ENCODE assay signal across 31 cellular contexts in genomic region chr6:21773199-21773974, GRCh38.
DNase-seq lines count a peak whose midpoint lies in the region; ATAC-seq and TF ChIP-seq lines count a peak whose summit lies in the region.
"Had no signal": no experiment of that assay in that cellular context is flagged by ENCODE, and none has a peak within 500 bp of the region (broad histone marks: within the 10 kb centered on the region; RNA-seq: fewer than 3 reads in every experiment).

No MANE protein-coding gene starts in this region.

- no peak overlapping the region for H2AFZ ChIP-seq in neuron (ENCODE audit: low read depth, low read length)

- intact Hi-C loops in lower lobe of right lung (cut with DNase I), result no loop called here

- H3K27ac ChIP-seq in HEK293 (ENCODE audit: extremely low read depth, low read depth, low read length), result peak overlapping the region; percentile 43; the same call in 1 of the 2 replicates
- H3K27ac ChIP-seq in lower lobe of right lung, result no peak overlapping the region
- H3K27ac ChIP-seq: dorsolateral prefrontal cortex, gastroesophageal sphincter, prostate gland, tibial artery had no signal

- H3K4me3 ChIP-seq in HEK293 (ENCODE audit: low read depth, low read length) (no peak overlapping the region), neuron (ENCODE audit: low read length) (peak overlapping the region; percentile 33), lower lobe of right lung (no peak overlapping the region)
- H3K4me3 ChIP-seq: dorsolateral prefrontal cortex, gastroesophageal sphincter, prostate gland, sigmoid colon, tibial artery had no signal

- H3K4me1 Mint-ChIP-seq in HFFc6 (ENCODE audit: low read depth), result peaks cover 32% of the 10 kb centered on the region
- H3K4me1 Mint-ChIP-seq: B cell; CD8-positive, alpha-beta memory T cell; T-helper 17 cell had no signal

- no peak overlapping the region for H3K27ac Mint-ChIP-seq in HFFc6
- H3K27ac Mint-ChIP-seq: activated T-cell treated with anti-CD3 and anti-CD28 coated beads, Interleukin-2, amount 50 U/mL, for 72 hours; B cell; CD8-positive, alpha-beta memory T cell; T-helper 17 cell had no signal

- DNase-seq in NCI-H69 (lab: John Stamatoyannopoulos, UW), result peak; percentile 35
- peak; percentile 56 for DNase-seq in left kidney (ENCODE audit: low read depth, low spot score)
- no peak for DNase-seq in HFFc6
- DNase-seq in lower lobe of right lung, result no peak
- DNase-seq: ACHN; activated CD4-positive, alpha-beta T cell treated with anti-CD3 and anti-CD28 coated beads, Interleukin-2, amount 50 U/mL, for 48 hours; activated CD4-positive, CD25-positive, alpha-beta regulatory T cell treated with anti-CD3 and anti-CD28 coated beads, Interleukin-2, amount 50 U/mL, for 72 hours; activated naive CD4-positive, alpha-beta T cell treated with Interleukin-2 at 50 U/mL for 16 hours; activated T-cell treated with anti-CD3 and anti-CD28 coated beads, Interleukin-2, amount 50 U/mL, for 72 hours; CD8-positive, alpha-beta memory T cell; dorsolateral prefrontal cortex; EL; KBM-7; NCI-H187; NCI-H2171 treated with DMSO at 0.1 percent for 48 hours; NCI-H510A; NK-92 treated with Interleukin-12 subunit alpha and Interleukin-12 subunit beta, amount 100 ng/mL, for 24 hours; nucleus accumbens; PC-3; sigmoid colon; stimulated activated CD4-positive, alpha-beta T cell treated with anti-CD3 and anti-CD28 coated beads, Interleukin-4, amount 100 ng/mL, for 24 hours; T-helper 17 cell; tibial artery had no signal

- peaks cover 32% of the 10 kb centered on the region for H3K4me1 ChIP-seq in HEK293 (ENCODE audit: control insufficient read depth, insufficient read depth, low read length)
- peaks cover 52% of the 10 kb centered on the region for H3K4me1 ChIP-seq in neuron (ENCODE audit: insufficient read depth, low read length)
- peaks cover 31% of the 10 kb centered on the region for H3K4me1 ChIP-seq in lower lobe of right lung
- H3K4me1 ChIP-seq: prostate gland had no signal

- H3K4me3 Mint-ChIP-seq in HFFc6, result no peak overlapping the region
- H3K4me3 Mint-ChIP-seq: activated T-cell treated with anti-CD3 and anti-CD28 coated beads, Interleukin-2, amount 50 U/mL, for 72 hours; B cell; CD8-positive, alpha-beta memory T cell; T-helper 17 cell had no signal

- H3K9me3 ChIP-seq in HEK293 (ENCODE audit: control insufficient read depth, insufficient read depth, low read depth, low read length) (no peaks in the 10 kb centered on the region), neuron (ENCODE audit: low read length) (no peaks in the 10 kb centered on the region), lower lobe of right lung (no peaks in the 10 kb centered on the region)
- H3K9me3 ChIP-seq: gastroesophageal sphincter, prostate gland, sigmoid colon, tibial artery had no signal

- ATAC-seq in GM21447 (IDR thresholded peaks at IDR 0.05; ENCODE audit: unreplicated experiment) (no peak), lower lobe of right lung (no peak), HG02970 (IDR thresholded peaks at IDR 0.05; ENCODE audit: low FRiP score, unreplicated experiment) (no peak)
- ATAC-seq: activated T-cell treated with anti-CD3 and anti-CD28 coated beads, Interleukin-2, amount 50 U/mL, for 72 hours; gastroesophageal sphincter; PC-3; SK-N-SH treated with all-trans-retinoic acid at 6 μM for 48 hours; T-helper 17 cell had no signal

- H3K27me3 Mint-ChIP-seq in HFFc6 (ENCODE audit: insufficient read depth), result no peaks in the 10 kb centered on the region; the same call in none of the 2 replicates
- H3K27me3 Mint-ChIP-seq: B cell; CD8-positive, alpha-beta memory T cell had no signal

- H3K27me3 ChIP-seq in neuron (ENCODE audit: insufficient read depth, low read length) (no peaks in the 10 kb centered on the region), lower lobe of right lung (ENCODE audit: low read depth) (no peaks in the 10 kb centered on the region)
- H3K27me3 ChIP-seq: dorsolateral prefrontal cortex, gastroesophageal sphincter, sigmoid colon, tibial artery had no signal

- no peaks in the 10 kb centered on the region for H3K36me3 Mint-ChIP-seq in HFFc6 (ENCODE audit: low read depth)
- H3K36me3 Mint-ChIP-seq: CD8-positive, alpha-beta memory T cell had no signal

- H3K36me3 ChIP-seq in HEK293 (ENCODE audit: control insufficient read depth in 2 of 2, insufficient read depth in 1 of 2, low read length in 2 of 2) (no peaks in the 10 kb centered on the region), neuron (ENCODE audit: insufficient read depth, low read length) (peaks cover 15% of the 10 kb centered on the region), lower lobe of right lung (no peaks in the 10 kb centered on the region)
- H3K36me3 ChIP-seq: gastroesophageal sphincter, prostate gland, sigmoid colon, tibial artery had no signal

- H3K9me3 Mint-ChIP-seq in HFFc6, result no peaks in the 10 kb centered on the region
- H3K9me3 Mint-ChIP-seq: activated T-cell treated with anti-CD3 and anti-CD28 coated beads, Interleukin-2, amount 50 U/mL, for 72 hours had no signal

- no peak for TF ChIP-seq CTCF in HEK293 (tag by site-specific recombination; IDR thresholded peaks at IDR 0.05)
- TF ChIP-seq CTCF in HFFc6 (IDR thresholded peaks at IDR 0.05), result no peak
- no peak for TF ChIP-seq CTCF in lower lobe of right lung (IDR thresholded peaks at IDR 0.05)

- POLR2A ChIA-PET in HEK293 (lab: Yijun Ruan, JAX), result interaction anchor here (0.6 to 1.4 kb wide), 2 partner anchors 9 to 36 kb away, joined by 3 to 5 read pairs; no protein-coding TSS in a partner anchor

- CTCF ChIA-PET in HEK293 (lab: Yijun Ruan, JAX), result interaction anchor here (1.0 kb wide), 1 partner anchor 19 kb away, joined by 4 read pairs; no protein-coding TSS in a partner anchor

TF ChIP-seq in HEK293, 187 proteins besides CTCF, POLR2A, EP300 and RAD21:
- TF ChIP-seq SCRT2 (tag by site-specific recombination; IDR thresholded peaks at IDR 0.05) (peak; percentile 79; the same call in 1 of the 2 replicates), FEZF1 (tag by site-specific recombination; IDR thresholded peaks at IDR 0.05) (peak; percentile 69), PATZ1 (tag by site-specific recombination; IDR thresholded peaks at IDR 0.05) (0 out of 2 replicates have a peak, but pooled peaks have one; percentile 15), ZNF558 (tag by site-specific recombination; IDR thresholded peaks at IDR 0.05) (no peak), AEBP2 (tag by site-specific recombination; IDR thresholded peaks at IDR 0.05; ENCODE audit: borderline replicate concordance) (no peak), PRDM6 (tag by site-specific recombination; IDR thresholded peaks at IDR 0.05) (peak; percentile 80)

Comparison
In these comparisons a context has a peak if more than half of its experiments do, and no peak if none do; other contexts are left out.
1. DNase-seq: peak in NCI-H69 (single experiment) and left kidney (single experiment); none in HFFc6 (single experiment) and lower lobe of right lung (single experiment).